Comparison of ENCODE assay signal across 24 cellular contexts in the genomic region with DNA sequence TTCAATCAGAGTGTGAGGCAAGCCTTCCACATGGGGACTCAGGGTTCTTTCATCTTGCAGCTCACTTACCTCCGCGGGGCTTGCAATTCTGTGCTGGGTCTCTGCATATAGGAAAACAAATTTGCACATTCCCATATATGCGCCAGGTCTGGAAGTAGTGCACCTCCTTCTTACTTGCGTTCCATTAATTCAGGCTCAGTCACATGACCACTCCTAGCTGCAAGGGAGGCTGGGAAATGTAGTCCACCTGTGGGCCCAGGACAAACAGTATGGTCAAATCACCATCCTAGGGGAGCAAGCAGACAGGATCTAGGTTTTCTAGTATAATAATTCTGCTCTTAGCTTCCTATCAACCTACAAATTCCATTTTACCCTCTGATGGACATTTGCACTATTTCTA. TPM values are rescaled to one million over a fixed set of nuclear protein-coding genes. Genes with fewer than 3 reads are reported as not detected.
"Had no signal": no experiment of that assay in that cellular context is flagged by ENCODE, and none has a peak within 500 bp of the region (broad histone marks: within the 10 kb centered on the region; RNA-seq: fewer than 3 reads in every experiment).

No MANE protein-coding gene starts in this region.

- H3K4me3 ChIP-seq: dorsolateral prefrontal cortex, gastrocnemius medialis, lung, ovary, psoas muscle, skin epidermis, spleen, thoracic aorta, tibial nerve, upper lobe of left lung had no signal

- H3K36me3 Mint-ChIP-seq: natural killer cell; stimulated activated naive B cell treated with anti-CD40 and anti-IgM and Interleukin-4, amounts not matched to agents 10 μg/mL and 1 μg/mL and 100 μg/mL, for 72 hours had no signal

- FAIRE-seq: colon, kidney, urothelium cell line had no signal

- H3K9me3 ChIP-seq: gastrocnemius medialis, ovary, psoas muscle, thoracic aorta, upper lobe of left lung had no signal

- DNase-seq: dorsolateral prefrontal cortex; effector CD4-positive, alpha-beta T cell; foreskin fibroblast; gastrocnemius medialis; head of caudate nucleus; kidney; mesenchymal stem cell; natural killer cell; occipital lobe; ovary; posterior cingulate gyrus; psoas muscle; right cardiac atrium; spleen; stimulated activated naive B cell treated with anti-CD40 and anti-IgM and Interleukin-4, amounts not matched to agents 10 μg/mL and 1 μg/mL and 100 μg/mL, for 72 hours; upper lobe of left lung had no signal

- ATAC-seq: gastrocnemius medialis; left lobe of liver; natural killer cell; psoas muscle; right cardiac atrium; stimulated activated naive B cell treated with anti-CD40 and anti-IgM and Interleukin-4, amounts not matched to agents 10 μg/mL and 1 μg/mL and 100 μg/mL, for 72 hours had no signal

- H3K9me3 Mint-ChIP-seq: natural killer cell; stimulated activated naive CD8-positive, alpha-beta T cell treated with anti-CD3 and anti-CD28 coated beads, Interleukin-15, Interleukin-2, amounts not matched to agents 100 ng/mL and 50 ng/mL, for 24 hours had no signal

- H3K27me3 ChIP-seq: gastrocnemius medialis, ovary, tibial nerve, upper lobe of left lung had no signal

- H3K36me3 ChIP-seq: gastrocnemius medialis, ovary, spleen, thoracic aorta, tibial nerve, upper lobe of left lung had no signal

- H3K4me1 Mint-ChIP-seq: natural killer cell; stimulated activated naive B cell treated with anti-CD40 and anti-IgM and Interleukin-4, amounts not matched to agents 10 μg/mL and 1 μg/mL and 100 μg/mL, for 72 hours had no signal

- H3K27ac Mint-ChIP-seq: natural killer cell; stimulated activated naive B cell treated with anti-CD40 and anti-IgM and Interleukin-4, amounts not matched to agents 10 μg/mL and 1 μg/mL and 100 μg/mL, for 72 hours; stimulated activated naive CD8-positive, alpha-beta T cell treated with anti-CD3 and anti-CD28 coated beads, Interleukin-15, Interleukin-2, amounts not matched to agents 100 ng/mL and 50 ng/mL, for 24 hours had no signal

- H3K4me3 Mint-ChIP-seq: natural killer cell; stimulated activated naive B cell treated with anti-CD40 and anti-IgM and Interleukin-4, amounts not matched to agents 10 μg/mL and 1 μg/mL and 100 μg/mL, for 72 hours; stimulated activated naive CD8-positive, alpha-beta T cell treated with anti-CD3 and anti-CD28 coated beads, Interleukin-15, Interleukin-2, amounts not matched to agents 100 ng/mL and 50 ng/mL, for 24 hours had no signal

- H3K27ac ChIP-seq: gastrocnemius medialis, ovary, psoas muscle, skin epidermis, spleen, thoracic aorta, tibial nerve, upper lobe of left lung had no signal

- H3K4me1 ChIP-seq: gastrocnemius medialis, psoas muscle, spleen, tibial nerve, upper lobe of left lung had no signal

RNA-seq across cellular contexts. Expression of a gene that starts 39.5 kb away (rescaled TPM):
- total RNA-seq: natural killer cell had no signal
